8 cellular contexts compared by ENCODE assay signal in the genomic region with DNA sequence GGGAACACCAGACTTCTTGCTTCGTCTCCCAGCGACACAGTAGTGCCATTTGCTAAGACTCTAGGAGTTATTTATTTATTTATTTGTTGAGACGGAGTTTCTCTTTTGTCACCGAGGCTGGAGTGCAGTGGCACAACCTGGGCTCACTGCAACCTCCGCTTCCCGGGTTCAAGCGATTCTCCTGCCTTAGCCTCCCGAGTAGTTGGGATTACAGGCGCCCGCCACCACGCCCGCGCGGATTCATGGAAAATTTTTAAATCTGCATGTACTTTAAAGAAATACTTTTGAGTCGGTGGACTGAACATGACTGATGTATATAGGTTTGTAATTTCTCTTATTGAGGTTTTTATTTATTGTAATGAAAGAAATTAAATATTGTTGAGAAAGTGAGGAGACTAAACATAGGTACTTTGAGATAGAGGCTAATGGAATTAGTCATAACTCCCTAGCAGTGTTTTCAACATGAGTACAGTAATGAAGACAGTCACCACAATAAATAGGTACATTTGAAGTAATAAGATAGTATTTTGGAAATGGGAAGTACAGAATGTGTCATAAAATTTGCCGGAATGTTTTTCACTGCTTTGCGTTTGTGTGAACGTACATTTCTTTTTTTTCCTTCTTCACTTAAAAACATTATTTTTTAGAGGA. TPM values are rescaled to one million over a fixed set of nuclear protein-coding genes. Genes with fewer than 3 reads are reported as not detected.
DNase-seq lines count a peak whose midpoint lies in the region; ATAC-seq, FAIRE-seq and TF ChIP-seq lines count a peak whose summit lies in the region.

No MANE protein-coding gene starts in this region.

- peak overlapping the region; percentile 87 for H3K9ac ChIP-seq in HUES48 (ENCODE audit: low read depth, low read length)
- H3K9ac ChIP-seq in mucosa of rectum (ENCODE audit: low read depth in 1 of 2, low read length in 2 of 2) = peak overlapping the region; percentile 94 to 96

- H3K27ac ChIP-seq in HUES48 (ENCODE audit: low read depth, low read length) = peak overlapping the region; percentile 91
- peak overlapping the region; percentile 85 to 91 for H3K27ac ChIP-seq in mucosa of rectum (ENCODE audit: low read depth in 2 of 2, low read length in 2 of 2)

- H3K9me3 ChIP-seq in HUES48 (ENCODE audit: control insufficient read depth, insufficient read depth, low read length) (no peaks in the 10 kb centered on the region), mucosa of rectum (ENCODE audit: control insufficient read depth in 2 of 2, low read length in 2 of 2) (no peaks in the 10 kb centered on the region)

- no peak for TF ChIP-seq CTCF in AG10803 (conservative IDR thresholded peaks at IDR 0.05; ENCODE audit: low read length)
- no peak for TF ChIP-seq CTCF in bronchial epithelial cell (IDR thresholded peaks at IDR 0.05; ENCODE audit: insufficient read depth, low read length, severe bottlenecking)

- no peak for FAIRE-seq in bronchial epithelial cell (lab: Jason Lieb, UNC)

- ATAC-seq in HG03442 (IDR thresholded peaks at IDR 0.05; ENCODE audit: unreplicated experiment) (no peak), GM19467 (IDR thresholded peaks at IDR 0.05; ENCODE audit: unreplicated experiment) (no peak)

- peaks cover 10% of the 10 kb centered on the region; the same call in 1 of the 2 replicates for H3K4me1 ChIP-seq in HUES48 (ENCODE audit: control insufficient read depth, insufficient read depth, low read length)
- peaks cover 4 to 5% of the 10 kb centered on the region in 2 donors for H3K4me1 ChIP-seq in mucosa of rectum (ENCODE audit: control insufficient read depth in 2 of 2, insufficient read depth in 2 of 2, low read length in 2 of 2)

- no peaks in the 10 kb centered on the region for H3K36me3 ChIP-seq in HUES48 (ENCODE audit: control insufficient read depth, insufficient read depth, low read length)
- no peaks in the 10 kb centered on the region for H3K36me3 ChIP-seq in bronchial epithelial cell (ENCODE audit: control insufficient read depth, insufficient read depth, low read length)
- H3K36me3 ChIP-seq in mucosa of rectum (ENCODE audit: control insufficient read depth in 2 of 2, insufficient read depth in 2 of 2, low read length in 2 of 2) = peaks cover 0 to 5% of the 10 kb centered on the region in 2 donors

- H3K4me3 ChIP-seq in AG10803 (ENCODE audit: low read length) (peak overlapping the region; percentile 90), HUES48 (ENCODE audit: low read depth, low read length) (peak overlapping the region; percentile 97), bronchial epithelial cell (ENCODE audit: low read depth, low read length) (peak overlapping the region; percentile 95), mucosa of rectum (ENCODE audit: low read length in 2 of 2) (peak overlapping the region; percentile 78 to 98)

- H3K27me3 ChIP-seq in HUES48 (ENCODE audit: control insufficient read depth, insufficient read depth, low read length) (no peaks in the 10 kb centered on the region; the same call in 1 of the 2 replicates), bronchial epithelial cell (ENCODE audit: control insufficient read depth, insufficient read depth, low read length) (no peaks in the 10 kb centered on the region), mucosa of rectum (ENCODE audit: control insufficient read depth in 2 of 2, insufficient read depth in 2 of 2, low read length in 2 of 2) (no peaks in the 10 kb centered on the region)

- DNase-seq in AG10803 (ENCODE audit: low read depth) (no peak), bronchial epithelial cell (ENCODE audit: low read depth) (peak; percentile 44), GDM1 (lab: John Stamatoyannopoulos, UW) (no peak), cerebellar nuclear complex (lab: John Stamatoyannopoulos, UW) (no peak)

RNA-seq across cellular contexts. Expression of a gene that starts 1.0 kb away (rescaled TPM):
- total RNA-seq in bronchial epithelial cell = 22.0 and 24.5 TPM in 2 replicates
